In genomic region chr16:69486272-69486671, GRCh38 we compare ENCODE assay signal across 27 cellular contexts.
"Had no signal": no experiment of that assay in that cellular context is flagged by ENCODE, and none has a peak within 500 bp of the region (broad histone marks: within the 10 kb centered on the region; RNA-seq: fewer than 3 reads in every experiment).

No MANE protein-coding gene starts in this region.

- H3K4me3 ChIP-seq: Peyer's patch had no signal

- H3K27ac Mint-ChIP-seq: activated CD4-positive, alpha-beta T cell treated with anti-CD3 and anti-CD28 coated beads, Interleukin-2, amount 10 ng/mL, durations not matched to agents 7 days and 5 days; activated CD8-positive, alpha-beta T cell treated with anti-CD3 and anti-CD28 coated beads, Interleukin-2, amount 10 ng/mL, durations not matched to agents 7 days and 5 days; activated naive CD8-positive, alpha-beta T cell; activated naive CD8-positive, alpha-beta T cell treated with anti-CD3 and anti-CD28 coated beads, Interleukin-2, amount 50 U/mL, for 24 hours; activated T-cell treated with anti-CD3 and anti-CD28 coated beads, Interleukin-2, amount 50 U/mL, for 72 hours; activated T-helper 2 cell treated with anti-CD3 and anti-CD28 coated beads, Interferon-gamma antibody, Interleukin-2, Interleukin-4, amounts not matched to agents 10 μg/mL and 5 μg/mL and 100 μg/mL, durations not matched to agents 14 hours and 24 hours and 36 hours; brain had no signal

- H3K9me3 ChIP-seq: Peyer's patch had no signal

- H3K27ac ChIP-seq: Peyer's patch, RWPE1, WERI-Rb-1 had no signal

- H3K27me3 Mint-ChIP-seq: activated CD4-positive, alpha-beta T cell treated with anti-CD3 and anti-CD28 coated beads, Interleukin-2, amount 10 ng/mL, durations not matched to agents 7 days and 5 days; activated naive CD8-positive, alpha-beta T cell; brain had no signal

- H3K4me3 Mint-ChIP-seq: activated CD4-positive, alpha-beta T cell treated with anti-CD3 and anti-CD28 coated beads, Interleukin-2, amount 10 ng/mL, durations not matched to agents 7 days and 5 days; activated CD8-positive, alpha-beta T cell treated with anti-CD3 and anti-CD28 coated beads, Interleukin-2, amount 10 ng/mL, durations not matched to agents 7 days and 5 days; activated naive CD8-positive, alpha-beta T cell; activated naive CD8-positive, alpha-beta T cell treated with anti-CD3 and anti-CD28 coated beads, Interleukin-2, amount 50 U/mL, for 24 hours; activated T-cell treated with anti-CD3 and anti-CD28 coated beads, Interleukin-2, amount 50 U/mL, for 72 hours; brain had no signal

- H3K36me3 ChIP-seq: Peyer's patch, WERI-Rb-1 had no signal

- H3K4me1 Mint-ChIP-seq: activated CD4-positive, alpha-beta T cell treated with anti-CD3 and anti-CD28 coated beads, Interleukin-2, amount 10 ng/mL, durations not matched to agents 7 days and 5 days; activated naive CD8-positive, alpha-beta T cell treated with anti-CD3 and anti-CD28 coated beads, Interleukin-2, amount 50 U/mL, for 24 hours had no signal

- ATAC-seq: activated CD8-positive, alpha-beta T cell treated with anti-CD3 and anti-CD28 coated beads, Interleukin-2, amount 10 ng/mL, durations not matched to agents 7 days and 5 days; activated naive CD8-positive, alpha-beta T cell treated with anti-CD3 and anti-CD28 coated beads, Interleukin-2, amount 50 U/mL, for 24 hours; activated T-cell treated with anti-CD3 and anti-CD28 coated beads, Interleukin-2, amount 50 U/mL, for 72 hours; Right ventricle myocardium inferior had no signal

- DNase-seq: activated CD4-positive, alpha-beta T cell treated with anti-CD3 and anti-CD28 coated beads, Interleukin-2, amount 10 ng/mL, durations not matched to agents 7 days and 5 days; activated CD4-positive, alpha-beta T cell treated with anti-CD3 and anti-CD28 coated beads, Interleukin-2, amount 50 U/mL, for 48 hours; activated CD8-positive, alpha-beta memory T cell treated with anti-CD3 and anti-CD28 coated beads, Interleukin-2, amount 50 U/mL, for 48 hours; activated CD8-positive, alpha-beta T cell treated with anti-CD3 and anti-CD28 coated beads, Interleukin-2, amount 10 ng/mL, durations not matched to agents 7 days and 5 days; activated gamma-delta T cell; activated naive CD4-positive, alpha-beta T cell treated with Interleukin-2 at 50 U/mL for 16 hours; activated naive CD8-positive, alpha-beta T cell treated with anti-CD3 and anti-CD28 coated beads, Interleukin-2, amount 50 U/mL, for 24 hours; activated T-cell treated with anti-CD3 and anti-CD28 coated beads, Interleukin-2, amount 50 U/mL, for 72 hours; anterior cingulate cortex; central memory CD4-positive, alpha-beta T cell; NCI-H1105; NCI-H1417 treated with DMSO at 0.1 percent for 48 hours; NCI-H1930; NCI-H2081 treated with DMSO at 0.1 percent for 48 hours; NCI-H226; NCI-H446 treated with DMSO at 0.1 percent for 48 hours; NCI-H524; Peyer's patch; SW 1271; T-helper 1 cell; T1000; WERI-Rb-1 had no signal

- H3K4me1 ChIP-seq: Peyer's patch had no signal

- H3K9me3 Mint-ChIP-seq: activated CD4-positive, alpha-beta T cell treated with anti-CD3 and anti-CD28 coated beads, Interleukin-2, amount 10 ng/mL, durations not matched to agents 7 days and 5 days; activated naive CD8-positive, alpha-beta T cell treated with anti-CD3 and anti-CD28 coated beads, Interleukin-2, amount 50 U/mL, for 24 hours; activated T-cell treated with anti-CD3 and anti-CD28 coated beads, Interleukin-2, amount 50 U/mL, for 72 hours; activated T-helper 2 cell treated with anti-CD3 and anti-CD28 coated beads, Interferon-gamma antibody, Interleukin-2, Interleukin-4, amounts not matched to agents 10 μg/mL and 5 μg/mL and 100 μg/mL, durations not matched to agents 14 hours and 24 hours and 36 hours; brain had no signal

- H3K27me3 ChIP-seq: Peyer's patch had no signal

- H3K36me3 Mint-ChIP-seq: activated naive CD8-positive, alpha-beta T cell; brain had no signal
